ENCODE assay signal across 13 cellular contexts in genomic region chr5:93349613-93350012, GRCh38.
DNase-seq lines count a peak whose midpoint lies in the region; ATAC-seq, FAIRE-seq and TF ChIP-seq lines count a peak whose summit lies in the region.
"Had no signal": no experiment of that assay in that cellular context is flagged by ENCODE, and none has a peak within 500 bp of the region (broad histone marks: within the 10 kb centered on the region; RNA-seq: fewer than 3 reads in every experiment).

No MANE protein-coding gene starts in this region.

- H3K4me3 ChIP-seq in keratinocyte (ENCODE audit: control insufficient read depth in 2 of 3, extremely low read depth in 1 of 3, insufficient read depth in 2 of 3, low read depth in 1 of 3, low read length in 3 of 3) (no peak overlapping the region), right atrium auricular region (no peak overlapping the region)
- H3K4me3 ChIP-seq: mucosa of descending colon had no signal

- peak; percentile 87 for FAIRE-seq in keratinocyte (lab: Jason Lieb, UNC)

- in situ Hi-C loops in Caki2 (cut with HindIII; ENCODE audit: low pct_unique_long_range_greater_than_20kb, low sequenced_read_pairs) = no loop called here

- H3K27ac ChIP-seq in keratinocyte (ENCODE audit: control insufficient read depth, insufficient read depth, low read length) (no peak overlapping the region), right atrium auricular region (no peak overlapping the region)

- no peaks in the 10 kb centered on the region for H4K20me1 ChIP-seq in keratinocyte (ENCODE audit: control insufficient read depth, extremely low read depth, insufficient read depth, low read length)

- no peaks in the 10 kb centered on the region for H3K27me3 ChIP-seq in keratinocyte (ENCODE audit: control insufficient read depth, extremely low read depth, insufficient read depth, low read length)
- H3K27me3 ChIP-seq in right atrium auricular region = no peaks in the 10 kb centered on the region

- DNase-seq in Caki2 (ENCODE audit: low read depth) (peak; percentile 12), HT1080 (ENCODE audit: low read depth) (peak; percentile 76), astrocyte of the hippocampus (ENCODE audit: low read depth, low spot score) (peak; percentile 59), keratinocyte (ENCODE audit: low read depth, low spot score) (peak; percentile 59), right atrium auricular region (ENCODE audit: low spot score) (no peak), posterior vena cava (ENCODE audit: low spot score) (no peak)
- no peak for DNase-seq in NK-92 treated with Interleukin-12 subunit alpha and Interleukin-12 subunit beta, amount 100 ng/mL, for 24 hours (lab: John Stamatoyannopoulos, UW)
- DNase-seq: activated effector memory CD4-positive, alpha-beta T cell treated with anti-CD3 and anti-CD28 coated beads, Interleukin-2, amount 50 U/mL, for 16 hours; C1 segment of cervical spinal cord; central memory CD4-positive, alpha-beta T cell; mucosa of descending colon; NCI-H2107 had no signal

- H3K4me1 ChIP-seq in keratinocyte (ENCODE audit: control insufficient read depth, extremely low read depth, insufficient read depth, low read length) = peaks cover 12% of the 10 kb centered on the region
- no peaks in the 10 kb centered on the region for H3K4me1 ChIP-seq in right atrium auricular region

- H3K79me2 ChIP-seq in keratinocyte (ENCODE audit: control insufficient read depth, insufficient read depth, low read length) = no peaks in the 10 kb centered on the region

- no peaks in the 10 kb centered on the region for H3K9me1 ChIP-seq in keratinocyte (ENCODE audit: control insufficient read depth, extremely low read depth, insufficient read depth, low read length)

- H3K9ac ChIP-seq in keratinocyte (ENCODE audit: control insufficient read depth, extremely low read depth, insufficient read depth, low read length) = no peak overlapping the region

- H3K9me3 ChIP-seq in keratinocyte (ENCODE audit: control insufficient read depth, low read depth, low read length) = no peaks in the 10 kb centered on the region
- H3K9me3 ChIP-seq in right atrium auricular region = no peaks in the 10 kb centered on the region
- H3K9me3 ChIP-seq: mucosa of descending colon had no signal

- TF ChIP-seq CTCF in keratinocyte (optimal IDR thresholded peaks at IDR 0.05 in 1 of 3, IDR thresholded peaks at IDR 0.05 in 1 of 3, conservative IDR thresholded peaks at IDR 0.05 in 1 of 3; ENCODE audit: extremely low read depth in 1 of 3, insufficient read depth in 2 of 3, low read length in 3 of 3) (no peak), right atrium auricular region (IDR thresholded peaks at IDR 0.05) (no peak)

- intact Hi-C loops in posterior vena cava (cut with DNase I) = no loop called here

- dilution Hi-C loops in keratinocyte (cut with MboI; ENCODE audit: extremely low pct_ligation_motif_present, low sequenced_read_pairs) = no loop called here

- peak overlapping the region; percentile 45 for H3K4me2 ChIP-seq in keratinocyte (ENCODE audit: control insufficient read depth, extremely low read depth, insufficient read depth, low read depth, low read length)

- H2AFZ ChIP-seq in keratinocyte (ENCODE audit: control insufficient read depth, low read length) = peak overlapping the region; percentile 56

- H3K36me3 ChIP-seq in keratinocyte (ENCODE audit: control insufficient read depth in 2 of 2, extremely low read depth in 1 of 2, insufficient read depth in 2 of 2, low read length in 2 of 2) (no peaks in the 10 kb centered on the region), right atrium auricular region (no peaks in the 10 kb centered on the region)

- no peak for ATAC-seq in HG02981 (IDR thresholded peaks at IDR 0.05; ENCODE audit: unreplicated experiment)
- ATAC-seq: mucosa of descending colon had no signal

Comparison
In these comparisons a context has a peak if more than half of its experiments do, and no peak if none do; other contexts are left out.
1. DNase-seq: peak in Caki2 (single experiment), HT1080 (single experiment), astrocyte of the hippocampus (single experiment) and keratinocyte (single experiment); none in right atrium auricular region (single experiment), NK-92 treated with Interleukin-12 subunit alpha and Interleukin-12 subunit beta, amount 100 ng/mL, for 24 hours (single experiment) and posterior vena cava (single experiment).